ENCODE assay signal across 21 cellular contexts in the genomic region with DNA sequence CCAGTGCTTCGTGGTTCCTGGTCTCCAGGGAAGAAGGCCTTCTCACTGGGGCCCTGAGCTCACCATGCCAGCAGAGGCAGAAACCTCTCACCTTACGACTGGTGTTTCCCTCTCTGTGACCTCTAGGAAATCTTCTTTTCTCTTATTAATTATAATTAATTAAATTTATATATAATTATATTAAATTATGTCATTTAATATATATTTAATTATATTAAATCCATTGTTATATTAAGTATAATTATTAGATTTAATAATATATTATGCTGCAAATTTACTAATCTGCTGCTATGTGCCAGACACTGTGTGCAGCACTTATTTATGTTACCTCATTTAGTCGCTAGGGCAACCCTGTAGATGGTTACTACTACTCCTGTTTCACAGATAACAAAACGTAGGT.
DNase-seq lines count a peak whose midpoint lies in the region; FAIRE-seq and TF ChIP-seq lines count a peak whose summit lies in the region.
"Had no signal": no experiment of that assay in that cellular context is flagged by ENCODE, and none has a peak within 500 bp of the region (broad histone marks: within the 10 kb centered on the region; RNA-seq: fewer than 3 reads in every experiment).

No MANE protein-coding gene starts in this region.

- intact Hi-C loops in tibial artery (cut with DNase I; ENCODE audit: low total_unique reads): no loop called here

- H4K20me1 ChIP-seq in H1 (replicated peaks in 1 of 2; ENCODE audit: control insufficient read depth in 1 of 2, insufficient read depth in 2 of 2, low read length in 2 of 2): no peaks in the 10 kb centered on the region
- H4K20me1 ChIP-seq: BLaER1 treated with 17β-estradiol and CSF1 and Interleukin-3, amounts not matched to agents 10 nM and 100 nM had no signal

- H3K79me2 ChIP-seq in H1 (ENCODE audit: control insufficient read depth in 1 of 2, insufficient read depth in 2 of 2, low read length in 2 of 2): no peaks in the 10 kb centered on the region

- H2AK5ac ChIP-seq in H1 (ENCODE audit: low read depth, low read length): no peak overlapping the region

- no peak for TF ChIP-seq POLR2A in H1 (IDR thresholded peaks at IDR 0.05; ENCODE audit: control extremely low read depth in 1 of 2, low read depth in 2 of 2, low read length in 2 of 2)

- H3K18ac ChIP-seq in H1 (ENCODE audit: extremely low read depth, low read length): no peak overlapping the region

- H3K27me3 ChIP-seq in H1 (replicated peaks in 1 of 4; ENCODE audit: control insufficient read depth in 3 of 4, extremely low read depth in 1 of 4, insufficient read depth in 3 of 4, low read length in 3 of 4) (no peaks in the 10 kb centered on the region), tibial artery (no peaks in the 10 kb centered on the region)
- H3K27me3 ChIP-seq: BLaER1 treated with 17β-estradiol and CSF1 and Interleukin-3, amounts not matched to agents 10 nM and 100 nM had no signal

- CTCF ChIA-PET in H1 (lab: Charles Lee; ENCODE audit: partially characterized antibody): interaction anchor here (0.6 to 1.3 kb wide), 5 partner anchors 11 to 852 kb away, joined by 3 to 5 read pairs (median 3); no protein-coding TSS in a partner anchor

- peak; percentile 3 for DNase-seq in NCI-H774 (lab: John Stamatoyannopoulos, UW)
- no peak for DNase-seq in H1 (ENCODE audit: low read depth in 1 of 2, low spot score in 2 of 2)
- DNase-seq in effector CD8-positive, alpha-beta T cell (lab: John Stamatoyannopoulos, UW): no peak
- DNase-seq in tibial artery: no peak
- no peak for DNase-seq in GF-D8 (lab: John Stamatoyannopoulos, UW)
- DNase-seq: 8988T; AML-193; Caco-2; Calu3; CD4-positive, alpha-beta T cell; CD8-positive, alpha-beta T cell; DMS79 treated with DMSO at 0.1 percent for 48 hours had no signal

- no peaks in the 10 kb centered on the region for H3K79me1 ChIP-seq in H1 (ENCODE audit: low read depth, low read length)

- no peak overlapping the region for H3K9ac ChIP-seq in H1 (replicated peaks in 1 of 4; ENCODE audit: extremely low read depth in 1 of 4, low read depth in 3 of 4, low read length in 3 of 4)
- H3K9ac ChIP-seq: BLaER1 treated with 17β-estradiol and CSF1 and Interleukin-3, amounts not matched to agents 10 nM and 100 nM had no signal

- peak; percentile 30 for FAIRE-seq in A204.1 (lab: Jason Lieb, UNC)
- no peak for FAIRE-seq in H1 (lab: Jason Lieb, UNC)
- FAIRE-seq: A549, D721Med, G401.6, GM12878, GM12892, GM18507 had no signal

- H3K4me2 ChIP-seq in H1 (ENCODE audit: insufficient read depth in 1 of 2, low read depth in 2 of 2, low read length in 2 of 2): no peak overlapping the region
- H3K4me2 ChIP-seq: A549 had no signal

- no peak overlapping the region for H4K5ac ChIP-seq in H1 (ENCODE audit: insufficient read length, low read depth, low read length)

- no peak overlapping the region for H3K27ac ChIP-seq in H1 (ENCODE audit: low read depth, low read length)
- H3K27ac ChIP-seq in tibial artery: no peak overlapping the region
- H3K27ac ChIP-seq: A549; BLaER1 treated with 17β-estradiol and CSF1 and Interleukin-3, amounts not matched to agents 10 nM and 100 nM; C4-2B had no signal

- no peaks in the 10 kb centered on the region for H3K23me2 ChIP-seq in H1 (ENCODE audit: low read depth, low read length)

- no peak overlapping the region for H2BK120ac ChIP-seq in H1 (replicated peaks; ENCODE audit: low read depth, low read length)

- H3K4me3 ChIP-seq in H1 (ENCODE audit: extremely low read depth in 1 of 4, insufficient read depth in 2 of 4, low read depth in 3 of 4, low read length in 4 of 4) (no peak overlapping the region), tibial artery (no peak overlapping the region)
- H3K4me3 ChIP-seq: A549; BLaER1 treated with 17β-estradiol and CSF1 and Interleukin-3, amounts not matched to agents 10 nM and 100 nM; GM12878 had no signal

- H2AFZ ChIP-seq in H1 (ENCODE audit: low read length): peak overlapping the region; percentile 15; the same call in 1 of the 2 replicates

- H2BK15ac ChIP-seq in H1 (ENCODE audit: low read length): 0 out of 2 replicates have a peak overlapping the region, but pooled peaks have one; percentile 77

- TF ChIP-seq CTCF in H1 (IDR thresholded peaks at IDR 0.05; ENCODE audit: control extremely low read depth in 1 of 3, insufficient read depth in 1 of 3, low read depth in 1 of 3, low read length in 3 of 3) (no peak), tibial artery (IDR thresholded peaks at IDR 0.05) (no peak)

- POLR2A ChIA-PET in H1 (lab: Charles Lee; ENCODE audit: partially characterized antibody): no interaction called here

- H2BK12ac ChIP-seq in H1 (ENCODE audit: low read depth, low read length): no peak overlapping the region

- no peak overlapping the region for H3K14ac ChIP-seq in H1 (ENCODE audit: insufficient read length)

- H4K91ac ChIP-seq in H1 (replicated peaks; ENCODE audit: insufficient read length, low read length): no peak overlapping the region

- H3K36me3 ChIP-seq in H1 (ENCODE audit: control insufficient read depth in 2 of 4, insufficient read depth in 4 of 4, low read length in 3 of 4) (no peaks in the 10 kb centered on the region), tibial artery (no peaks in the 10 kb centered on the region)
- H3K36me3 ChIP-seq: BLaER1 treated with 17β-estradiol and CSF1 and Interleukin-3, amounts not matched to agents 10 nM and 100 nM had no signal

- H3K4me1 ChIP-seq in H1 (replicated peaks in 1 of 4; ENCODE audit: control insufficient read depth in 3 of 4, insufficient read depth in 4 of 4, low read length in 3 of 4): no peaks in the 10 kb centered on the region
- peaks cover 0 to 7% (median 0%) of the 10 kb centered on the region in 4 donors for H3K4me1 ChIP-seq in tibial artery
- H3K4me1 ChIP-seq: A549, Caco-2 had no signal

- WGBS in H1 (ENCODE audit: extremely low coverage in 1 of 2, insufficient coverage in 1 of 2, insufficient read length in 1 of 2, insufficient replicate concordance in 2 of 2, low coverage in 1 of 2, low lambda C conversion rate in 2 of 2, missing lambda C conversion rate in 1 of 2), 2 experiments: 85% methylated on average over 4 of the region's 4 CpGs; no CpG with 5 or more reads in 1 of the 2 experiments

- no peak overlapping the region for H4K8ac ChIP-seq in H1 (ENCODE audit: extremely low read depth, insufficient read depth, low read length)

- H3K9me3 ChIP-seq in H1 (ENCODE audit: insufficient read depth in 2 of 2, low read depth in 1 of 2, low read length in 1 of 2) (no peaks in the 10 kb centered on the region), tibial artery (no peaks in the 10 kb centered on the region)
- H3K9me3 ChIP-seq: A549; BLaER1 treated with 17β-estradiol and CSF1 and Interleukin-3, amounts not matched to agents 10 nM and 100 nM; Caco-2 had no signal

- H2BK20ac ChIP-seq in H1 (ENCODE audit: low read length): no peak overlapping the region

- no peak for TF ChIP-seq EP300 in H1 (IDR thresholded peaks at IDR 0.05; ENCODE audit: borderline replicate concordance in 1 of 2, low read depth in 2 of 2, low read length in 2 of 2)

- TF ChIP-seq RAD21 in H1 (IDR thresholded peaks at IDR 0.05 in 1 of 2, conservative IDR thresholded peaks at IDR 0.05 in 1 of 2; ENCODE audit: low read depth in 2 of 2, low read length in 2 of 2): no peak

- no peak overlapping the region for H2BK5ac ChIP-seq in H1 (ENCODE audit: low read depth, low read length)

- H3K23ac ChIP-seq in H1 (ENCODE audit: insufficient read length): no peak overlapping the region

- H3K56ac ChIP-seq in H1 (replicated peaks; ENCODE audit: insufficient read length, low read depth, low read length): no peak overlapping the region

- no peak overlapping the region for H3K4ac ChIP-seq in H1 (replicated peaks; ENCODE audit: insufficient read length, low read depth, low read length)

TF ChIP-seq in H1, 55 proteins besides CTCF, POLR2A, EP300 and RAD21 (continues in another document):
- TF ChIP-seq SP1 (IDR thresholded peaks at IDR 0.05; ENCODE audit: low read depth, low read length) (no peak), SP4 (IDR thresholded peaks at IDR 0.05; ENCODE audit: low read length) (no peak), FOSL1 (IDR thresholded peaks at IDR 0.05; ENCODE audit: insufficient read depth, low read depth, low read length) (no peak), KDM1A (IDR thresholded peaks at IDR 0.05; ENCODE audit: borderline replicate concordance, low read length) (no peak), TEAD4 (IDR thresholded peaks at IDR 0.05; ENCODE audit: low read depth, low read length) (no peak), CBX5 (IDR thresholded peaks at IDR 0.05; ENCODE audit: low read depth, low read length) (no peak), SP2 (IDR thresholded peaks at IDR 0.05; ENCODE audit: low read length) (no peak), KDM4A (IDR thresholded peaks at IDR 0.05; ENCODE audit: low read depth, low read length, severe bottlenecking) (no peak), RBBP5 (IDR thresholded peaks at IDR 0.05; ENCODE audit: borderline replicate concordance, low read depth, low read length) (no peak), CBX8 (IDR thresholded peaks at IDR 0.05; ENCODE audit: borderline replicate concordance, low read depth, low read length) (no peak)
- TF ChIP-seq, protein P1, sequence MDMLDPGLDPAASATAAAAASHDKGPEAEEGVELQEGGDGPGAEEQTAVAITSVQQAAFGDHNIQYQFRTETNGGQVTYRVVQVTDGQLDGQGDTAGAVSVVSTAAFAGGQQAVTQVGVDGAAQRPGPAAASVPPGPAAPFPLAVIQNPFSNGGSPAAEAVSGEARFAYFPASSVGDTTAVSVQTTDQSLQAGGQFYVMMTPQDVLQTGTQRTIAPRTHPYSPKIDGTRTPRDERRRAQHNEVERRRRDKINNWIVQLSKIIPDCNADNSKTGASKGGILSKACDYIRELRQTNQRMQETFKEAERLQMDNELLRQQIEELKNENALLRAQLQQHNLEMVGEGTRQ (IDR thresholded peaks at IDR 0.05; ENCODE audit: low read length): no peak
